In genomic region chr12:93946542-93947150, GRCh38 we compare ENCODE assay signal across 18 cellular contexts.
DNase-seq lines count a peak whose midpoint lies in the region; ATAC-seq and TF ChIP-seq lines count a peak whose summit lies in the region.
"Had no signal": no experiment of that assay in that cellular context is flagged by ENCODE, and none has a peak within 500 bp of the region (broad histone marks: within the 10 kb centered on the region; RNA-seq: fewer than 3 reads in every experiment).

No MANE protein-coding gene starts in this region.

- in situ Hi-C loops in astrocyte of the cerebellum (cut with HindIII; ENCODE audit: low sequenced_read_pairs), result no loop called here

- DNase-seq in A172 (ENCODE audit: low spot score) (peak; percentile 41), HT1080 (ENCODE audit: low read depth) (peak; percentile 81), astrocyte of the cerebellum (ENCODE audit: low read depth) (peak; percentile 28), fibroblast of the aortic adventitia (ENCODE audit: low read depth) (peak; percentile 67), GF-D8 (lab: John Stamatoyannopoulos, UW) (no peak), Right ventricle myocardium superior (no peak), head of caudate nucleus (no peak)
- DNase-seq in stimulated activated CD4-positive, alpha-beta T cell treated with anti-CD3 and anti-CD28 coated beads, Interleukin-1b, Interleukin-23, amount 100 ng/mL, for 48 hours, result no peak
- DNase-seq: activated naive CD4-positive, alpha-beta T cell treated with anti-CD3 and anti-CD28 coated beads, Interleukin-2, amount 50 U/mL, for 16 hours; CD4-positive, alpha-beta T cell; DND-41; left lung; mucosa of descending colon; NCI-H187 treated with DMSO at 0.1 percent for 48 hours; NCI-H526 treated with DMSO at 0.1 percent for 48 hours; RPMI8226; stomach had no signal

- no peak for ATAC-seq in Right ventricle myocardium superior (ENCODE audit: poor library complexity)
- ATAC-seq: left lung, mucosa of descending colon had no signal

- intact Hi-C loops in Right ventricle myocardium superior (cut with DNase I), result no loop called here
- intact Hi-C loops in head of caudate nucleus (cut with DNase I), result no loop called here

- TF ChIP-seq CTCF in astrocyte of the cerebellum (IDR thresholded peaks at IDR 0.05; ENCODE audit: low read depth, low read length, missing control alignments), result no peak
- no peak for TF ChIP-seq CTCF in fibroblast of the aortic adventitia (IDR thresholded peaks at IDR 0.05; ENCODE audit: insufficient read depth, low read length)

- no peak overlapping the region for H3K4me3 ChIP-seq in astrocyte of the cerebellum (ENCODE audit: low read depth, low read length)
- H3K4me3 ChIP-seq in fibroblast of the aortic adventitia (ENCODE audit: low read depth, low read length), result no peak overlapping the region
- H3K4me3 ChIP-seq: left lung, mucosa of descending colon, right atrium auricular region, stomach had no signal

Comparison
In these comparisons a context has a peak if more than half of its experiments do, and no peak if none do; other contexts are left out.
1. DNase-seq: peak in A172 (single experiment), HT1080 (single experiment), astrocyte of the cerebellum (single experiment) and fibroblast of the aortic adventitia (single experiment); none in stimulated activated CD4-positive, alpha-beta T cell treated with anti-CD3 and anti-CD28 coated beads, Interleukin-1b, Interleukin-23, amount 100 ng/mL, for 48 hours (single experiment), GF-D8 (single experiment), Right ventricle myocardium superior (single experiment) and head of caudate nucleus (0 of 42).